ENCODE assay signal across 9 cellular contexts in the genomic region with DNA sequence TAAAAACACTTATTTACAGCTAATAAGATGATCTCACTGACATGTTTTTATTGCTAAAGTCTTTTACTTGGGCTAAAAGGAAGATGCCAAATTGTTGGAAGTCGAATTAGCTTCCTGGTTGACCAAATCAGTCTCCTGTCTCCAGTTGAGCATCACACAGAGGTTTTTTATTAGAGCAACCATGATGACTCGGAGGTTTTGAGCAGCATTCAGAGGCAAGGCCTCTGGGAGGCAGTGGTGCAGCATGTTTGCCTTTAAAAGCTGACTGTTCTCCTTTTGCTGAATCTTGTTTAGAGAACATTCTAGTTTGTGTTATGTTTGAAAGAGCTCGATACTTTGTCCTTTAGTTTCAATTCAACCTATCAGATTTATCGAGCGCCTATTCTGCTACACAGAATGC. TPM values are rescaled to one million over a fixed set of nuclear protein-coding genes. Genes with fewer than 3 reads are reported as not detected.
DNase-seq lines count a peak whose midpoint lies in the region; TF ChIP-seq lines count a peak whose summit lies in the region.
"Had no signal": no experiment of that assay in that cellular context is flagged by ENCODE, and none has a peak within 500 bp of the region (broad histone marks: within the 10 kb centered on the region; RNA-seq: fewer than 3 reads in every experiment).

No MANE protein-coding gene starts in this region.

- no peaks in the 10 kb centered on the region for H3K9me3 Mint-ChIP-seq in neural crest cell

- in situ Hi-C loops in GM23248 (cut with MboI) = no loop called here

- peaks cover 7% of the 10 kb centered on the region for H3K27me3 ChIP-seq in GM23248 (replicated peaks; ENCODE audit: insufficient read depth)
- no peaks in the 10 kb centered on the region for H3K27me3 ChIP-seq in NT2/D1 (ENCODE audit: insufficient read depth, insufficient read length)
- peaks cover 0 to 51% (median 19%) of the 10 kb centered on the region in 3 donors for H3K27me3 ChIP-seq in stomach

- peak overlapping the region; percentile 96 for H3K4me3 Mint-ChIP-seq in neural crest cell

- H3F3A ChIP-seq in GM23248 (ENCODE audit: insufficient read depth) = peaks cover 23% of the 10 kb centered on the region

- DNase-seq in AG08395 (ENCODE audit: low spot score) = peak; percentile 69
- DNase-seq in GM23248 = peak; percentile 82
- DNase-seq in NT2/D1 (ENCODE audit: low read depth, low spot score) = no peak
- peak; percentile 33 for DNase-seq in epithelial cell of proximal tubule (ENCODE audit: low read depth)
- DNase-seq in neural crest cell (ENCODE audit: low read depth, low spot score) = no peak
- DNase-seq in activated CD4-positive, alpha-beta T cell treated with anti-CD3 and anti-CD28 coated beads, Interleukin-2, amount 50 U/mL, for 48 hours = no peak
- no peak for DNase-seq in activated CD4-positive, alpha-beta T cell treated with anti-CD3 and anti-CD28 coated beads for 48 hours
- no peak for DNase-seq in stomach

- peaks cover 6% of the 10 kb centered on the region for H3K27me3 Mint-ChIP-seq in neural crest cell (ENCODE audit: low read depth)

- H3K36me3 Mint-ChIP-seq in neural crest cell (ENCODE audit: low read depth) = peaks cover 11% of the 10 kb centered on the region

- peak; percentile 66 for TF ChIP-seq CTCF in epithelial cell of proximal tubule (conservative IDR thresholded peaks at IDR 0.05; ENCODE audit: low read depth, low read length)
- peak; percentile 59 for TF ChIP-seq CTCF in neural crest cell (conservative IDR thresholded peaks at IDR 0.05)
- TF ChIP-seq CTCF in stomach (IDR thresholded peaks at IDR 0.05) = no peak

- no peak overlapping the region for H3K9ac ChIP-seq in GM23248
- no peak overlapping the region for H3K9ac ChIP-seq in NT2/D1 (ENCODE audit: insufficient read length, low read depth)

- intact Hi-C loops in stomach (cut with DNase I; ENCODE audit: low total_unique reads) = loop anchor here (10.0 kb wide), 1 partner anchor 626 kb away; no protein-coding TSS in a partner anchor

- H3K36me3 ChIP-seq in GM23248 (ENCODE audit: low read depth) (peaks cover 7% of the 10 kb centered on the region; the same call in 1 of the 2 replicates), NT2/D1 (ENCODE audit: insufficient read depth, insufficient read length, low read length) (peaks cover 64% of the 10 kb centered on the region), stomach (no peaks in the 10 kb centered on the region)

- H3K4me2 ChIP-seq in GM23248 (ENCODE audit: unreplicated experiment) = peak overlapping the region; percentile 75

- H3K4me1 ChIP-seq in GM23248 (ENCODE audit: insufficient read depth) (no peaks in the 10 kb centered on the region), NT2/D1 (ENCODE audit: insufficient read depth, insufficient read length) (no peaks in the 10 kb centered on the region), stomach (peaks cover 9 to 20% (median 17%) of the 10 kb centered on the region in 4 donors)

- H3K9me3 ChIP-seq in GM23248 (ENCODE audit: low read depth) (no peaks in the 10 kb centered on the region), NT2/D1 (ENCODE audit: insufficient read depth, low read length) (no peaks in the 10 kb centered on the region), stomach (no peaks in the 10 kb centered on the region)

- TF ChIP-seq POLR2A in stomach (IDR thresholded peaks at IDR 0.05) = no peak

- no peak for TF ChIP-seq EP300 in stomach (IDR thresholded peaks at IDR 0.05)

- H4K20me1 ChIP-seq in GM23248 (ENCODE audit: insufficient read depth) = no peaks in the 10 kb centered on the region

- WGBS in GM23248 (ENCODE audit: low coverage in 1 of 2, low lambda C conversion rate in 2 of 2, missing lambda C conversion rate in 2 of 2), 2 experiments = 66 to 70% methylated on average over 5 of the region's 5 CpGs
- 62 to 73% (median 71%) methylated on average over 5 of the region's 5 CpGs for WGBS in stomach, 5 donors

- H3K27ac ChIP-seq in GM23248 (peak overlapping the region; percentile 15; the same call in 1 of the 2 replicates), stomach (no peak overlapping the region)
- H3K27ac ChIP-seq: HL-60 had no signal

- no peak overlapping the region for H3K27ac Mint-ChIP-seq in neural crest cell (ENCODE audit: unreplicated experiment)

- H3K9me2 ChIP-seq in GM23248 (ENCODE audit: insufficient read depth) = no peaks in the 10 kb centered on the region

- peak overlapping the region; percentile 40 for H2AFZ ChIP-seq in GM23248

- no peaks in the 10 kb centered on the region for H3K79me2 ChIP-seq in GM23248 (ENCODE audit: insufficient read depth)

- H3K4me3 ChIP-seq in GM23248 (peak overlapping the region; percentile 71; the same call in 1 of the 2 replicates), NT2/D1 (ENCODE audit: insufficient read length, low read depth) (peak overlapping the region; percentile 1), epithelial cell of proximal tubule (ENCODE audit: low read depth, low read length) (no peak overlapping the region), stomach (no peak overlapping the region)

- peaks cover 32% of the 10 kb centered on the region for H3K4me1 Mint-ChIP-seq in neural crest cell

RNA-seq across cellular contexts. Expression of a gene that starts 2.1 kb away (rescaled TPM):
- 443 and 525 TPM in 2 replicates for total RNA-seq in GM23248 (2014; rRNA removed; shearing (Covaris generic))
- polyA plus RNA-seq in GM23248 (2016; fragmentation: Nextera tagmentation; extraction: Ambion mirVana) (306 and 322 TPM in 2 replicates), stomach (10 to 100 TPM in 2 of 3 donors, 1 to 10 TPM in 1; 4.6 to 23.2 (median 19.9) TPM)
- total RNA-seq in epithelial cell of proximal tubule (1,473 and 2,223 TPM in 2 replicates), neural crest cell (265 and 285 TPM in 2 replicates), stomach (10 to 100 TPM in 4 of 5 donors, 1 to 10 TPM in 1; 6.4 to 43.4 (median 17.5) TPM)

RNA-seq across cellular contexts. Expression of a gene that starts 44.4 kb away (rescaled TPM):
- total RNA-seq in GM23248 (2014; rRNA removed; shearing (Covaris generic)) = 61.0 and 83.8 TPM in 2 replicates
- polyA plus RNA-seq in GM23248 (2016; fragmentation: Nextera tagmentation; extraction: Ambion mirVana) (22.0 and 24.1 TPM in 2 replicates), stomach (1 to 10 TPM; 4.7 to 9.2 (median 7.9) TPM)
- total RNA-seq in epithelial cell of proximal tubule (27.9 and 39.7 TPM in 2 replicates), neural crest cell (68.5 and 72.7 TPM in 2 replicates), stomach (10 to 100 TPM in 4 of 5 donors, 1 to 10 TPM in 1; 9.0 to 55.4 (median 41.1) TPM)

Comparison
In these comparisons a context has a peak if more than half of its experiments do, and no peak if none do; other contexts are left out.
1. DNase-seq: peak in AG08395 (single experiment), GM23248 (single experiment) and epithelial cell of proximal tubule (single experiment); none in NT2/D1 (single experiment), neural crest cell (single experiment), activated CD4-positive, alpha-beta T cell treated with anti-CD3 and anti-CD28 coated beads, Interleukin-2, amount 50 U/mL, for 48 hours (0 of 2), activated CD4-positive, alpha-beta T cell treated with anti-CD3 and anti-CD28 coated beads for 48 hours (single experiment) and stomach (single experiment).
2. H3K4me3 ChIP-seq: peak in GM23248 (single experiment) and NT2/D1 (single experiment); none in epithelial cell of proximal tubule (single experiment) and stomach (0 of 4).
3. CTCF ChIP-seq: peak in epithelial cell of proximal tubule (single experiment) and neural crest cell (single experiment); none in stomach (0 of 7).